ENCODE assay signal across 13 cellular contexts in genomic region chr4:74667438-74667837, GRCh38.
DNase-seq lines count a peak whose midpoint lies in the region; ATAC-seq and TF ChIP-seq lines count a peak whose summit lies in the region.
"Had no signal": no experiment of that assay in that cellular context is flagged by ENCODE, and none has a peak within 500 bp of the region (broad histone marks: within the 10 kb centered on the region; RNA-seq: fewer than 3 reads in every experiment).

No MANE protein-coding gene starts in this region.

- in situ Hi-C loops in KBM-7 (cut with MboI; ENCODE audit: low pct_unique_long_range_greater_than_20kb, low sequenced_read_pairs), result no loop called here

- H3K4me2 ChIP-seq in smooth muscle cell, result no peak overlapping the region

- H3K79me2 ChIP-seq in ACC112 (ENCODE audit: control insufficient read depth, insufficient read depth, low read length, unreplicated experiment) (no peaks in the 10 kb centered on the region), smooth muscle cell (ENCODE audit: low read depth) (no peaks in the 10 kb centered on the region)

- no peak overlapping the region for H3K4me3 ChIP-seq in ACC112 (ENCODE audit: low read depth, low read length)
- H3K4me3 ChIP-seq in colonic mucosa, result no peak overlapping the region
- H3K4me3 ChIP-seq in smooth muscle cell, result no peak overlapping the region
- H3K4me3 ChIP-seq in tibial nerve, result no peak overlapping the region
- H3K4me3 ChIP-seq: GM12878, GM23338 had no signal

- no peaks in the 10 kb centered on the region for H4K20me1 ChIP-seq in smooth muscle cell (ENCODE audit: low read depth)

- DNase-seq in HT-29 (ENCODE audit: low spot score) (peak; percentile 73), colonic mucosa (no peak), smooth muscle cell (lab: John Stamatoyannopoulos, UW; ENCODE audit: unreplicated experiment) (no peak), tibial nerve (ENCODE audit: low spot score in 2 of 2) (no peak), KBM-7 (no peak), NCI-H2081 (lab: John Stamatoyannopoulos, UW) (no peak)
- DNase-seq: CD8-positive, alpha-beta T cell; COR-L47; H7 had no signal

- H3K27ac ChIP-seq in ACC112 (ENCODE audit: low read depth, low read length) (no peak overlapping the region), colonic mucosa (peak overlapping the region; percentile 56), smooth muscle cell (ENCODE audit: low read depth) (no peak overlapping the region), tibial nerve (no peak overlapping the region)

- H3K9me3 ChIP-seq in colonic mucosa, result no peaks in the 10 kb centered on the region
- no peaks in the 10 kb centered on the region for H3K9me3 ChIP-seq in smooth muscle cell (replicated peaks; ENCODE audit: low read depth)
- no peaks in the 10 kb centered on the region for H3K9me3 ChIP-seq in tibial nerve

- intact Hi-C loops in colonic mucosa (cut with DNase I), result no loop called here

- no peak overlapping the region for H3K9ac ChIP-seq in colonic mucosa (ENCODE audit: low read depth in 2 of 2, low read length in 2 of 2)
- H3K9ac ChIP-seq in smooth muscle cell (ENCODE audit: low read depth), result no peak overlapping the region

- peaks cover 7% of the 10 kb centered on the region for H3F3A ChIP-seq in smooth muscle cell (ENCODE audit: low read depth)

- TF ChIP-seq CTCF in colonic mucosa (IDR thresholded peaks at IDR 0.05) (no peak), smooth muscle cell (IDR thresholded peaks at IDR 0.05; ENCODE audit: borderline replicate concordance, insufficient read depth, poor library complexity, severe bottlenecking) (no peak), tibial nerve (IDR thresholded peaks at IDR 0.05) (no peak)

- H3K36me3 ChIP-seq in ACC112 (ENCODE audit: insufficient read depth, low read length) (no peaks in the 10 kb centered on the region), colonic mucosa (no peaks in the 10 kb centered on the region), smooth muscle cell (ENCODE audit: low read depth) (no peaks in the 10 kb centered on the region), tibial nerve (no peaks in the 10 kb centered on the region)

- H2AFZ ChIP-seq in ACC112 (ENCODE audit: low read length, unreplicated experiment) (peak overlapping the region; percentile 41), smooth muscle cell (ENCODE audit: low read depth) (peak overlapping the region; percentile 66)
- H2AFZ ChIP-seq: GM23338 had no signal

- TF ChIP-seq POLR2A in tibial nerve (IDR thresholded peaks at IDR 0.05), result no peak

- no peak for TF ChIP-seq EP300 in tibial nerve (IDR thresholded peaks at IDR 0.05)

- H3K4me1 ChIP-seq in ACC112 (ENCODE audit: control insufficient read depth, insufficient read depth, low read length, unreplicated experiment) (peaks cover 10% of the 10 kb centered on the region), colonic mucosa (no peaks in the 10 kb centered on the region), smooth muscle cell (ENCODE audit: low read depth) (peaks cover 13% of the 10 kb centered on the region), tibial nerve (no peaks in the 10 kb centered on the region)

- no peak for ATAC-seq in HG02610 (IDR thresholded peaks at IDR 0.05; ENCODE audit: unreplicated experiment)
- ATAC-seq: CD8-positive, alpha-beta T cell; GM12878; GM23338 had no signal

- H3K27me3 ChIP-seq in ACC112 (ENCODE audit: insufficient read depth, low read length), result no peaks in the 10 kb centered on the region
- H3K27me3 ChIP-seq in colonic mucosa, result no peaks in the 10 kb centered on the region
- H3K27me3 ChIP-seq in smooth muscle cell (ENCODE audit: low read depth), result no peaks in the 10 kb centered on the region
- H3K27me3 ChIP-seq in tibial nerve, result no peaks in the 10 kb centered on the region
